Comparison of ENCODE assay signal across 10 cellular contexts in genomic region chr2:226002438-226002837, GRCh38.
DNase-seq lines count a peak whose midpoint lies in the region; ATAC-seq, FAIRE-seq and TF ChIP-seq lines count a peak whose summit lies in the region.
"Had no signal": no experiment of that assay in that cellular context is flagged by ENCODE, and none has a peak within 500 bp of the region (broad histone marks: within the 10 kb centered on the region; RNA-seq: fewer than 3 reads in every experiment).

No MANE protein-coding gene starts in this region.

- no peak for FAIRE-seq in frontal cortex (lab: Jason Lieb, UNC)

- H3K27me3 ChIP-seq in Peyer's patch, result no peaks in the 10 kb centered on the region

- H3K36me3 ChIP-seq in Peyer's patch, result no peaks in the 10 kb centered on the region

- no peaks in the 10 kb centered on the region for H3K9me3 Mint-ChIP-seq in activated T-helper 17 cell treated with anti-CD3 and anti-CD28 coated beads, Interleukin-2, amount 50 U/mL, for 72 hours

- no peaks in the 10 kb centered on the region for H3K4me1 ChIP-seq in Peyer's patch

- H3K4me3 Mint-ChIP-seq in activated T-helper 17 cell treated with anti-CD3 and anti-CD28 coated beads, Interleukin-2, amount 50 U/mL, for 72 hours, result no peak overlapping the region

- no peak for TF ChIP-seq CTCF in Peyer's patch (IDR thresholded peaks at IDR 0.05)

- no peak overlapping the region for H3K4me3 ChIP-seq in Peyer's patch

- no peaks in the 10 kb centered on the region for H3K27me3 Mint-ChIP-seq in activated T-helper 17 cell treated with anti-CD3 and anti-CD28 coated beads, Interleukin-2, amount 50 U/mL, for 72 hours

- H3K36me3 Mint-ChIP-seq in activated T-helper 17 cell treated with anti-CD3 and anti-CD28 coated beads, Interleukin-2, amount 50 U/mL, for 72 hours (ENCODE audit: low read depth), result no peaks in the 10 kb centered on the region

- H3K27ac Mint-ChIP-seq in activated T-helper 17 cell treated with anti-CD3 and anti-CD28 coated beads, Interleukin-2, amount 50 U/mL, for 72 hours, result no peak overlapping the region

- no peaks in the 10 kb centered on the region for H3K4me1 Mint-ChIP-seq in activated T-helper 17 cell treated with anti-CD3 and anti-CD28 coated beads, Interleukin-2, amount 50 U/mL, for 72 hours

- no peaks in the 10 kb centered on the region for H3K9me3 ChIP-seq in Peyer's patch

- no peak for TF ChIP-seq POLR2A in Peyer's patch (IDR thresholded peaks at IDR 0.05)

- DNase-seq in COLO829 (ENCODE audit: low spot score) (peak; percentile 40), left kidney (ENCODE audit: low read depth, low spot score) (peak; percentile 8), Peyer's patch (no peak), DMS 273 treated with DMSO at 0.1 percent for 48 hours (lab: John Stamatoyannopoulos, UW) (no peak), frontal cortex (ENCODE audit: low spot score in 2 of 2) (no peak)
- DNase-seq: activated gamma-delta T cell, NCI-H1048 had no signal

- H3K27ac ChIP-seq in Peyer's patch, result no peak overlapping the region

- ATAC-seq in HG03342 (IDR thresholded peaks at IDR 0.05; ENCODE audit: unreplicated experiment) (peak; percentile 58), HG03095 (IDR thresholded peaks at IDR 0.05; ENCODE audit: unreplicated experiment) (no peak)
- ATAC-seq in activated T-helper 17 cell treated with anti-CD3 and anti-CD28 coated beads, Interleukin-2, amount 50 U/mL, for 72 hours (replicated peaks), result peak; percentile 55

Comparison
In these comparisons a context has a peak if more than half of its experiments do, and no peak if none do; other contexts are left out.
1. DNase-seq: peak in COLO829 (single experiment) and left kidney (single experiment); none in Peyer's patch (0 of 3), DMS 273 treated with DMSO at 0.1 percent for 48 hours (single experiment) and frontal cortex (0 of 2).